20 cellular contexts compared by ENCODE assay signal in the genomic region with DNA sequence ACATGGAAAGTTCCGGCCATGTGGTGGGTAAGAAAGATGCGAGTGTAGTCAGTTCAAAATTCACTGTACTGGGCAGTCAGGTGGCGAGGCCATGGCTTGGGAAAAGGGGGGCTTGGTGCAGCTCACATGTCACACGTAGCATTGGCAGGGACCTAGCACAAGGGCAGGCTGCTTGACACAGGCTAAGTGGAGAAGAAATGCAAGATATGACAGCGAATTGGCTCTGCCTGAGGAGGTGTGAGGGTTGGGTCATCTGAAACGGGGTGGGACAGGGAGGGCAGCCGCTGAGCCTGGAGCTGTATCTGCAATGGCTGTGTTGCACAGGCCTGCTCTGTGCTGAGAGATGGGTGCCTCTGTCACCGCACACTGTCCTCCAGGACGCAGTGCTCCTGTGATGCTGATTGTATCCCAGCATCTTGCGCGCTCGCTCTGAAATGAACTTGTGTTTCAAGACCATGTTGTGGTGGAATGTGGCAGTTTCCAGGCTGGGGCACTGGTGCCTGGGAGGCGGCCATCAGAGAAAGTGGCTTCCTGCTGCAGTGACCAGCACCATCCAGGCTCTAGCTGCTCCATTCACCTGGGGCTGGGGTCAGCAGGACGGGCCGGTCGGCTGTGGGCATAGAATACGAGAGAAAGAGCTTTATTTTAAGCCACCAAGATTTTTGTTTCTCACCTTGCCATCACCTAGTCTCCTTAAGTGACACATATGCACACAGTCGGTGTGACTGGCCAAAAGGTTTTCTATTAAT.
"Had no signal": no experiment of that assay in that cellular context is flagged by ENCODE, and none has a peak within 500 bp of the region (broad histone marks: within the 10 kb centered on the region; RNA-seq: fewer than 3 reads in every experiment).

No MANE protein-coding gene starts in this region.

- H3K27ac ChIP-seq: adrenal gland, esophagus muscularis mucosa, thyroid gland, uterus had no signal

- H3K27me3 Mint-ChIP-seq: activated naive CD4-positive, alpha-beta T cell treated with anti-CD3 and anti-CD28 coated beads, Interleukin-2, amount 50 U/mL, for 24 hours had no signal

- H3K27ac Mint-ChIP-seq: activated naive CD4-positive, alpha-beta T cell treated with anti-CD3 and anti-CD28 coated beads, Interleukin-2, amount 50 U/mL, for 24 hours; activated T-cell treated with anti-CD3 and anti-CD28 coated beads, Interleukin-2, amount 50 U/mL, for 72 hours; effector memory CD8-positive, alpha-beta T cell; nephron had no signal

- H3K9me3 ChIP-seq: adrenal gland, esophagus muscularis mucosa, thyroid gland, uterus had no signal

- H3K4me1 Mint-ChIP-seq: nephron had no signal

- H3K4me1 ChIP-seq: adrenal gland, esophagus muscularis mucosa, thyroid gland, uterus had no signal

- ATAC-seq: activated T-cell treated with anti-CD3 and anti-CD28 coated beads, Interleukin-2, amount 50 U/mL, for 72 hours; effector memory CD8-positive, alpha-beta T cell; left ventricle myocardium superior had no signal

- H3K36me3 Mint-ChIP-seq: activated naive CD4-positive, alpha-beta T cell treated with anti-CD3 and anti-CD28 coated beads, Interleukin-2, amount 50 U/mL, for 24 hours had no signal

- H3K27me3 ChIP-seq: adrenal gland, thyroid gland, uterus had no signal

- H3K4me3 Mint-ChIP-seq: activated naive CD4-positive, alpha-beta T cell treated with anti-CD3 and anti-CD28 coated beads, Interleukin-2, amount 50 U/mL, for 24 hours; activated T-cell treated with anti-CD3 and anti-CD28 coated beads, Interleukin-2, amount 50 U/mL, for 72 hours; effector memory CD8-positive, alpha-beta T cell; nephron had no signal

- H3K9me3 Mint-ChIP-seq: activated naive CD4-positive, alpha-beta T cell treated with anti-CD3 and anti-CD28 coated beads, Interleukin-2, amount 50 U/mL, for 24 hours; effector memory CD8-positive, alpha-beta T cell had no signal

- H3K36me3 ChIP-seq: adrenal gland, esophagus muscularis mucosa, thyroid gland, uterus had no signal

- H3K4me3 ChIP-seq: adrenal gland, esophagus muscularis mucosa, thyroid gland, uterus had no signal

- DNase-seq: activated CD4-positive, alpha-beta T cell treated with anti-CD3 and anti-CD28 coated beads for 1 hour; activated CD8-positive, alpha-beta memory T cell treated with anti-CD3 and anti-CD28 coated beads, Interleukin-2, amount 50 U/mL, for 4 hours; activated gamma-delta T cell treated with Interleukin-2 at 50 U/mL for 16 hours; activated T-cell treated with anti-CD3 and anti-CD28 coated beads, Interleukin-2, amount 50 U/mL, for 72 hours; central memory CD4-positive, alpha-beta T cell; effector memory CD8-positive, alpha-beta T cell; hippocampal formation; left ventricle myocardium superior; nucleus accumbens; retina; stimulated activated CD4-positive, alpha-beta T cell treated with anti-CD3 and anti-CD28 coated beads, Interleukin-4, amount 100 ng/mL, for 24 hours; stimulated activated naive CD4-positive, alpha-beta T cell treated with Interleukin-2 at 50 U/mL for 16 hours; T-helper 1 cell; T-helper 9 cell; thyroid gland; uterus had no signal
